ENCODE assay signal across 13 cellular contexts in the genomic region with DNA sequence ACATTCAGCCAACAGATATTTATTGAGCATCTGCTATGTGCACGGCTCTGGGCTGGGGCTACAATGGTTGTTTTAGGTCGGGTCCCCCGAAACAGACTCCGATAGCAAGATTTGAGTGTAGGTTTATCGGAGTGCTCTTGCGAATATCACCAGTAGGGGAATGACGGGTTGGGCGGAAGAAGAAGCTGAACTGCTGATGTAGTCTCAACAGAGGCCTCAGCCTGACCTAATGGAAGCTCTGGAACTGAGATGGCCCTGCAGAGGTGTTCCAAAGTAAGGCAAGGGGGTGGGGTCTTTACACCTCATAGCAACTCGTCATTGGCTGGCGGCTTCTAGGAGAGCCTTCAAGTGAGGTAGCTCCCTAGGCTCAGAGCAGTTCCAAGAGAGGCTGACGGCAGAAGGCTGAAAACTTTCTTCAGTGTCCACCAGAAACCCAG. TPM values are rescaled to one million over a fixed set of nuclear protein-coding genes. Genes with fewer than 3 reads are reported as not detected.
DNase-seq lines count a peak whose midpoint lies in the region; ATAC-seq and TF ChIP-seq lines count a peak whose summit lies in the region.
"Had no signal": no experiment of that assay in that cellular context is flagged by ENCODE, and none has a peak within 500 bp of the region (broad histone marks: within the 10 kb centered on the region; RNA-seq: fewer than 3 reads in every experiment).

No MANE protein-coding gene starts in this region.

- no peak overlapping the region for H3K27ac Mint-ChIP-seq in activated T-cell treated with anti-CD3 and anti-CD28 coated beads, Interleukin-2, amount 50 U/mL, for 72 hours
- no peak overlapping the region for H3K27ac Mint-ChIP-seq in T-cell
- H3K27ac Mint-ChIP-seq: CD14-positive monocyte had no signal

- peak overlapping the region; percentile 93 for H2AFZ ChIP-seq in hepatocyte

- H3K9me3 ChIP-seq in hepatocyte (ENCODE audit: low read depth) (no peaks in the 10 kb centered on the region), skeletal muscle satellite cell (replicated peaks; ENCODE audit: low read length) (no peaks in the 10 kb centered on the region)
- H3K9me3 ChIP-seq: pancreas had no signal

- H3K9me2 ChIP-seq in hepatocyte (replicated peaks; ENCODE audit: insufficient read depth), result no peaks in the 10 kb centered on the region

- H3K36me3 ChIP-seq in hepatocyte (replicated peaks; ENCODE audit: insufficient read depth, low read depth) (no peaks in the 10 kb centered on the region), skeletal muscle satellite cell (ENCODE audit: insufficient read depth, low read length) (no peaks in the 10 kb centered on the region)
- H3K36me3 ChIP-seq: pancreas had no signal

- peak; percentile 10 for TF ChIP-seq CTCF in hepatocyte (IDR thresholded peaks at IDR 0.05; ENCODE audit: poor library complexity)

- no peak for ATAC-seq in activated T-cell treated with anti-CD3 and anti-CD28 coated beads, Interleukin-2, amount 50 U/mL, for 72 hours (replicated peaks in 1 of 2)
- no peak for ATAC-seq in T-cell (replicated peaks in 1 of 4)
- no peak for ATAC-seq in GM19035 (IDR thresholded peaks at IDR 0.05; ENCODE audit: unreplicated experiment)

- H3K27ac ChIP-seq in hepatocyte, result no peak overlapping the region
- H3K27ac ChIP-seq: pancreas had no signal

- H3K36me3 Mint-ChIP-seq in activated T-cell treated with anti-CD3 and anti-CD28 coated beads, Interleukin-2, amount 50 U/mL, for 72 hours (ENCODE audit: insufficient read depth in 2 of 2), result no peaks in the 10 kb centered on the region
- H3K36me3 Mint-ChIP-seq in T-cell, result no peaks in the 10 kb centered on the region
- H3K36me3 Mint-ChIP-seq: CD14-positive monocyte had no signal

- peak overlapping the region; percentile 70 to 77 for H3K4me3 Mint-ChIP-seq in activated T-cell treated with anti-CD3 and anti-CD28 coated beads, Interleukin-2, amount 50 U/mL, for 72 hours
- H3K4me3 Mint-ChIP-seq in T-cell, result peak overlapping the region in 2 of 3 donors; percentile 54 to 60

- H4K20me1 ChIP-seq in hepatocyte (ENCODE audit: insufficient read depth, poor library complexity, severe bottlenecking), result no peaks in the 10 kb centered on the region

- CTCF ChIA-PET in T-cell (lab: Charles Lee), result no interaction called here

- 53% methylated on average over 11 of the region's 11 CpGs for WGBS in hepatocyte (ENCODE audit: low lambda C conversion rate, missing lambda C conversion rate)

- H3K27me3 ChIP-seq in hepatocyte, result peaks cover 15% of the 10 kb centered on the region
- peaks cover 39% of the 10 kb centered on the region for H3K27me3 ChIP-seq in skeletal muscle satellite cell (ENCODE audit: control insufficient read depth, insufficient read depth, low read length)
- H3K27me3 ChIP-seq: pancreas had no signal

- H3K9me3 Mint-ChIP-seq in activated T-cell treated with anti-CD3 and anti-CD28 coated beads, Interleukin-2, amount 50 U/mL, for 72 hours, result no peaks in the 10 kb centered on the region
- H3K9me3 Mint-ChIP-seq in T-cell, result no peaks in the 10 kb centered on the region

- no peaks in the 10 kb centered on the region for H3K79me2 ChIP-seq in hepatocyte

- no peak for DNase-seq in activated T-cell treated with anti-CD3 and anti-CD28 coated beads, Interleukin-2, amount 50 U/mL, for 72 hours
- no peak for DNase-seq in activated T-cell treated with anti-CD3 and anti-CD28 coated beads, Interleukin-2, amount 50 U/mL, for 48 hours
- no peak for DNase-seq in T-cell
- peak; percentile 24 for DNase-seq in hepatocyte (ENCODE audit: low spot score)
- DNase-seq in globus pallidus (ENCODE audit: low spot score), result no peak
- no peak for DNase-seq in SHP77 (lab: John Stamatoyannopoulos, UW)
- DNase-seq: activated gamma-delta T cell, NCI-H146, pancreas, SW 1271 had no signal

- H3K4me1 ChIP-seq in hepatocyte (ENCODE audit: insufficient read depth) (peaks cover 5% of the 10 kb centered on the region), skeletal muscle satellite cell (ENCODE audit: control insufficient read depth, insufficient read depth, low read length) (peaks cover 8% of the 10 kb centered on the region)
- H3K4me1 ChIP-seq: pancreas had no signal

- H3K9ac ChIP-seq in skeletal muscle satellite cell (ENCODE audit: low read depth, low read length), result no peak overlapping the region

- H3K4me2 ChIP-seq in hepatocyte (peak overlapping the region; percentile 93), skeletal muscle satellite cell (ENCODE audit: low read length) (peak overlapping the region; percentile 85)

- POLR2A ChIA-PET in T-cell (lab: Charles Lee), result no interaction called here

- no peaks in the 10 kb centered on the region for H3K4me1 Mint-ChIP-seq in activated T-cell treated with anti-CD3 and anti-CD28 coated beads, Interleukin-2, amount 50 U/mL, for 72 hours (ENCODE audit: low read depth)
- peaks cover 4 to 8% (median 7%) of the 10 kb centered on the region in 3 donors for H3K4me1 Mint-ChIP-seq in T-cell

- H3K4me3 ChIP-seq in hepatocyte, result no peak overlapping the region
- peak overlapping the region; percentile 78 for H3K4me3 ChIP-seq in skeletal muscle satellite cell (ENCODE audit: low read length)

- H3K27me3 Mint-ChIP-seq in activated T-cell treated with anti-CD3 and anti-CD28 coated beads, Interleukin-2, amount 50 U/mL, for 72 hours (ENCODE audit: low read depth), result peaks cover 45% of the 10 kb centered on the region
- peaks cover 18 to 30% of the 10 kb centered on the region in 2 donors for H3K27me3 Mint-ChIP-seq in T-cell

RNA-seq across cellular contexts. Expression of a gene that starts 1.1 kb away (rescaled TPM):
- total RNA-seq in activated T-cell treated with anti-CD3 and anti-CD28 coated beads, Interleukin-2, amount 50 U/mL, for 72 hours, result 10 to 100 TPM; 17.7 to 20.2 TPM
- total RNA-seq in T-cell, result 10 to 100 TPM; 15.5 to 20.1 (median 16.1) TPM
- 6.2 and 7.9 TPM in 2 replicates for total RNA-seq in hepatocyte
- 7.5 and 14.6 TPM in 2 replicates for polyA plus RNA-seq in hepatocyte
- total RNA-seq in skeletal muscle satellite cell (2012; rRNA removed), result 4.8 and 9.9 TPM in 2 replicates

RNA-seq across cellular contexts. Expression of a gene that starts 50.2 kb away (rescaled TPM):
- 1 to 10 TPM; 1.4 to 1.7 TPM for total RNA-seq in activated T-cell treated with anti-CD3 and anti-CD28 coated beads, Interleukin-2, amount 50 U/mL, for 72 hours
- total RNA-seq in T-cell, result 1 to 10 TPM in 4 of 5 donors, under 1 TPM in 1; 0.73 to 2.0 (median 1.4) TPM
- 20.6 and 21.2 TPM in 2 replicates for total RNA-seq in hepatocyte
- polyA plus RNA-seq in hepatocyte, result 8.8 and 12.5 TPM in 2 replicates
- not detected in 2 replicates for total RNA-seq in skeletal muscle satellite cell (2012; rRNA removed)
- polyA plus RNA-seq: CD14-positive monocyte had no signal

RNA-seq across cellular contexts. Expression of a gene that starts 50.9 kb away (rescaled TPM):
- total RNA-seq in activated T-cell treated with anti-CD3 and anti-CD28 coated beads, Interleukin-2, amount 50 U/mL, for 72 hours, result 100 to 1,000 TPM; 128 to 158 TPM
- total RNA-seq in T-cell (100 to 1,000 TPM; 154 to 277 (median 174) TPM), hepatocyte (83.6 and 90.7 TPM in 2 replicates)
- 31.0 and 38.0 TPM in 2 replicates for polyA plus RNA-seq in hepatocyte
- total RNA-seq in skeletal muscle satellite cell (2012; rRNA removed), result 43.9 and 46.1 TPM in 2 replicates
